22 cellular contexts compared by ENCODE assay signal in the genomic region with DNA sequence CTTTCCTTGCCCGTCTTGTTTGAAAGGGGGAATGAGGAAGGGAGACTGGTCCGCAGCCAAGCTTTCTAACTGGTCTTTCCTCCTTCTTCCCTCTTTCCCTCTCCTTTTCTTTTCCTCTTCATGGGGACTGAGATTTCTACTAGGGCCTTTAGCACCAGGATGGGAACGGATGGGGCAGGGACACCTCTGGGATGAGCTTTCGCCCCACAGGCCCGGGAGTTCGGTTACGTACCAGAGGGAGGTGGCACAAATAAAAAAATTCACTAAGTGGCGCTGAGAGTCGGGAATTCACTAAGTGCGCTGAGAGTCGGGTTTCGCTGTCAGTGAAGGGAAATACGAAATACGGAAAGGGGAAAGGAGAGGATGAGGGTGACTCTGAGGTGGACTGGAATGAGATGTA. TPM values are rescaled to one million over a fixed set of nuclear protein-coding genes. Genes with fewer than 3 reads are reported as not detected.
DNase-seq lines count a peak whose midpoint lies in the region; ATAC-seq and TF ChIP-seq lines count a peak whose summit lies in the region.
"Had no signal": no experiment of that assay in that cellular context is flagged by ENCODE, and none has a peak within 500 bp of the region (broad histone marks: within the 10 kb centered on the region; RNA-seq: fewer than 3 reads in every experiment).

No MANE protein-coding gene starts in this region.

- H3K4me1 ChIP-seq in right atrium auricular region (peaks cover 0 to 3% of the 10 kb centered on the region in 2 donors), GM23338 (ENCODE audit: insufficient read depth) (peaks cover 7% of the 10 kb centered on the region; the same call in 1 of the 2 replicates), esophagus muscularis mucosa (peaks cover 0 to 9% (median 8%) of the 10 kb centered on the region in 4 donors)
- H3K4me1 ChIP-seq: BE2C had no signal

- H3K4me1 Mint-ChIP-seq in GM23338: peaks cover 6% of the 10 kb centered on the region; the same call in 2 of the 3 replicates
- H3K4me1 Mint-ChIP-seq: CD14-positive monocyte; CD8-positive, alpha-beta memory T cell had no signal

- intact Hi-C loops in cardiac septum (cut with DNase I) (no loop called here), esophagus muscularis mucosa (cut with DNase I) (no loop called here)

- no peak for TF ChIP-seq POLR2A in esophagus muscularis mucosa (IDR thresholded peaks at IDR 0.05; ENCODE audit: low read depth)

- DNase-seq in right atrium auricular region (ENCODE audit: low spot score): peak; percentile 23
- DNase-seq in cardiac septum (ENCODE audit: low spot score): no peak
- peak; percentile 44 for DNase-seq in GM23338 (ENCODE audit: low spot score)
- DNase-seq in esophagus muscularis mucosa (ENCODE audit: extremely low spot score): peak; percentile 55
- no peak for DNase-seq in stimulated activated CD4-positive, alpha-beta T cell treated with anti-CD3 and anti-CD28 coated beads, Interleukin-4, amount 100 ng/mL, for 24 hours
- DNase-seq in LoVo (ENCODE audit: low spot score): no peak
- no peak for DNase-seq in NCI-H226
- DNase-seq: AML-193; BE2C; CD4-positive, alpha-beta T cell; CD8-positive, alpha-beta memory T cell; DMS 273 treated with DMSO at 0.1 percent for 48 hours; DMS79; EL; GDM1; GOT3; H7; HCEC 1CT had no signal

- H3K36me3 ChIP-seq in right atrium auricular region (no peaks in the 10 kb centered on the region), GM23338 (ENCODE audit: insufficient read depth) (no peaks in the 10 kb centered on the region), esophagus muscularis mucosa (peaks cover 0 to 12% (median 0%) of the 10 kb centered on the region in 4 donors)
- H3K36me3 ChIP-seq: BE2C had no signal

- no peak overlapping the region for H3K4me3 ChIP-seq in right atrium auricular region
- H3K4me3 ChIP-seq in GM23338: no peak overlapping the region
- H3K4me3 ChIP-seq in esophagus muscularis mucosa: no peak overlapping the region
- H3K4me3 ChIP-seq: BLaER1 treated with 17β-estradiol and CSF1 and Interleukin-3, amounts not matched to agents 10 nM and 100 nM had no signal

- no peak overlapping the region for H2AFZ ChIP-seq in GM23338

- H3K27me3 ChIP-seq in right atrium auricular region (peaks cover 0 to 7% of the 10 kb centered on the region in 2 donors), GM23338 (ENCODE audit: insufficient read depth) (peaks cover 76% of the 10 kb centered on the region), esophagus muscularis mucosa (peaks cover 0 to 94% (median 19%) of the 10 kb centered on the region in 4 donors)
- H3K27me3 ChIP-seq: BLaER1 treated with 17β-estradiol and CSF1 and Interleukin-3, amounts not matched to agents 10 nM and 100 nM had no signal

- H4K20me1 ChIP-seq in GM23338 (replicated peaks; ENCODE audit: insufficient read depth): peaks cover 6% of the 10 kb centered on the region
- H4K20me1 ChIP-seq: BLaER1 treated with 17β-estradiol and CSF1 and Interleukin-3, amounts not matched to agents 10 nM and 100 nM had no signal

- no peak for TF ChIP-seq EP300 in esophagus muscularis mucosa (IDR thresholded peaks at IDR 0.05)

- peaks cover 65% of the 10 kb centered on the region for H3K27me3 Mint-ChIP-seq in GM23338 (ENCODE audit: insufficient read depth, low read depth, poor library complexity)

- TF ChIP-seq CTCF in right atrium auricular region (IDR thresholded peaks at IDR 0.05) (no peak), GM23338 (conservative IDR thresholded peaks at IDR 0.05; ENCODE audit: low read depth in 2 of 2) (no peak), esophagus muscularis mucosa (IDR thresholded peaks at IDR 0.05) (no peak)

- no peaks in the 10 kb centered on the region for H3F3A ChIP-seq in GM23338 (replicated peaks; ENCODE audit: low read depth)

- no peak overlapping the region for H3K4me3 Mint-ChIP-seq in GM23338
- H3K4me3 Mint-ChIP-seq: CD4-positive, alpha-beta T cell; CD8-positive, alpha-beta memory T cell had no signal

- no peak overlapping the region for H3K27ac Mint-ChIP-seq in GM23338
- H3K27ac Mint-ChIP-seq: CD14-positive monocyte; CD4-positive, alpha-beta T cell; CD8-positive, alpha-beta memory T cell had no signal

- no peaks in the 10 kb centered on the region for H3K79me2 ChIP-seq in GM23338 (replicated peaks; ENCODE audit: insufficient read depth)

- peaks cover 2% of the 10 kb centered on the region; the same call in 1 of the 3 replicates for H3K9me3 Mint-ChIP-seq in GM23338
- H3K9me3 Mint-ChIP-seq: CD4-positive, alpha-beta T cell had no signal

- H3K9me2 ChIP-seq in GM23338 (ENCODE audit: insufficient read depth): no peaks in the 10 kb centered on the region

- ATAC-seq in GM23338: no peak

- no peaks in the 10 kb centered on the region for H3K36me3 Mint-ChIP-seq in GM23338 (ENCODE audit: low read depth)
- H3K36me3 Mint-ChIP-seq: CD14-positive monocyte had no signal

- H3K4me2 ChIP-seq in GM23338: no peak overlapping the region
- H3K4me2 ChIP-seq: BLaER1 treated with 17β-estradiol and CSF1 and Interleukin-3, amounts not matched to agents 10 nM and 100 nM had no signal

- H3K27ac ChIP-seq in right atrium auricular region (no peak overlapping the region), GM23338 (ENCODE audit: low read depth) (no peak overlapping the region), esophagus muscularis mucosa (replicated peaks in 1 of 4) (no peak overlapping the region)
- H3K27ac ChIP-seq: BLaER1 treated with 17β-estradiol and CSF1 and Interleukin-3, amounts not matched to agents 10 nM and 100 nM had no signal

- 55% methylated on average over 14 of the region's 14 CpGs for WGBS in esophagus muscularis mucosa

- H3K9me3 ChIP-seq in right atrium auricular region: no peaks in the 10 kb centered on the region
- no peaks in the 10 kb centered on the region for H3K9me3 ChIP-seq in esophagus muscularis mucosa
- H3K9me3 ChIP-seq: BE2C had no signal

TF ChIP-seq in GM23338, 12 proteins besides CTCF, POLR2A, EP300 and RAD21:
- no peak for TF ChIP-seq NANOG (IDR thresholded peaks at IDR 0.05; ENCODE audit: borderline replicate concordance)
- no peak for TF ChIP-seq POLR2AphosphoS5 (IDR thresholded peaks at IDR 0.05; ENCODE audit: low read depth)
- TF ChIP-seq EZH2 (IDR thresholded peaks at IDR 0.05; ENCODE audit: low read depth, unreplicated experiment): peak; percentile 63
- TF ChIP-seq EZH2phosphoT487 (IDR thresholded peaks at IDR 0.05; ENCODE audit: unreplicated experiment): peak; percentile 50

RNA-seq across cellular contexts. Expression of gene BTNL9, which starts 21.6 kb away (rescaled TPM):
- total RNA-seq in right atrium auricular region: 10 to 100 TPM in 1 of 2 donors, 1 to 10 TPM in 1; 5.3 to 23.5 TPM
- total RNA-seq in cardiac septum: 25.2 TPM
- total RNA-seq in GM23338 (2014; rRNA removed; shearing (Covaris generic)): 2.8 and 3.4 TPM in 2 replicates
- 0.21 and 0.37 TPM in 2 replicates for polyA plus RNA-seq in GM23338 (2016; fragmentation: Nextera tagmentation; extraction: Ambion mirVana)
- total RNA-seq in esophagus muscularis mucosa: 10 to 100 TPM in 2 of 4 donors, 1 to 10 TPM in 2; 9.1 to 30.6 (median 15.0) TPM
- total RNA-seq: A172; CD4-positive, alpha-beta T cell; CD8-positive, alpha-beta memory T cell had no signal
- polyA plus RNA-seq: AG04450; CD14-positive monocyte; CD8-positive, alpha-beta memory T cell had no signal

Comparison
In these comparisons a context has a peak if more than half of its experiments do, and no peak if none do; other contexts are left out.
1. DNase-seq: peak in right atrium auricular region (single experiment), GM23338 (single experiment) and esophagus muscularis mucosa (single experiment); none in cardiac septum (single experiment), stimulated activated CD4-positive, alpha-beta T cell treated with anti-CD3 and anti-CD28 coated beads, Interleukin-4, amount 100 ng/mL, for 24 hours (single experiment), LoVo (single experiment) and NCI-H226 (single experiment).